Comparison of ENCODE assay signal across 22 cellular contexts in genomic region chr4:164572877-164573279, GRCh38.
A peak's percentile ranks its signal among the peaks of the same experiment; 100 is the strongest.
DNase-seq lines count a peak whose midpoint lies in the region; ATAC-seq and TF ChIP-seq lines count a peak whose summit lies in the region.
"Had no signal": no experiment of that assay in that cellular context is flagged by ENCODE, and none has a peak within 500 bp of the region (broad histone marks: within the 10 kb centered on the region; RNA-seq: fewer than 3 reads in every experiment).

No MANE protein-coding gene starts in this region.

- H3K27me3 ChIP-seq in MM.1S (replicated peaks; ENCODE audit: insufficient read depth, low read length) (no peaks in the 10 kb centered on the region), mesenchymal stem cell (ENCODE audit: control insufficient read depth in 1 of 2, insufficient read depth in 1 of 2, low read length in 2 of 2) (no peaks in the 10 kb centered on the region), WERI-Rb-1 (ENCODE audit: insufficient read depth, low read depth, severe bottlenecking) (no peaks in the 10 kb centered on the region)
- H3K27me3 ChIP-seq: tibial artery had no signal

- no peak overlapping the region for H2BK120ac ChIP-seq in mesenchymal stem cell (ENCODE audit: low read depth, low read length)

- no peak overlapping the region for H3K4ac ChIP-seq in mesenchymal stem cell (ENCODE audit: low read depth in 1 of 2, low read length in 2 of 2)

- TF ChIP-seq CTCF in AG09309 (IDR thresholded peaks at IDR 0.05; ENCODE audit: control insufficient read depth, insufficient read depth, low read depth, low read length, missing control alignments) (no peak), MM.1S (IDR thresholded peaks at IDR 0.05; ENCODE audit: low read length) (no peak), chondrocyte (IDR thresholded peaks at IDR 0.05) (peak; percentile 15), endothelial cell (IDR thresholded peaks at IDR 0.05; ENCODE audit: unreplicated experiment) (no peak), WERI-Rb-1 (IDR thresholded peaks at IDR 0.05; ENCODE audit: low read depth, low read length) (no peak)

- no peaks in the 10 kb centered on the region for H3K79me1 ChIP-seq in mesenchymal stem cell (replicated peaks; ENCODE audit: low read length, poor library complexity, severe bottlenecking)

- DNase-seq in AG09309 (ENCODE audit: low read depth) (peak; percentile 5), MM.1S (no peak), chondrocyte (ENCODE audit: low spot score) (no peak), mesenchymal stem cell (no peak), endothelial cell (ENCODE audit: low spot score) (no peak), WERI-Rb-1 (no peak)
- DNase-seq: activated CD4-positive, alpha-beta T cell treated with anti-CD3 and anti-CD28 coated beads for 1 hour; activated naive CD8-positive, alpha-beta T cell treated with anti-CD3 and anti-CD28 coated beads, Interleukin-2, amount 50 U/mL, for 24 hours; CD4-positive, alpha-beta memory T cell; DMS79; effector memory CD4-positive, alpha-beta T cell; foreskin melanocyte; IMR-90; NCI-H2081 treated with DMSO at 0.1 percent for 48 hours; NCI-H526; tibial artery had no signal

- no peak overlapping the region for H4K91ac ChIP-seq in mesenchymal stem cell (ENCODE audit: low read length)

- H3K36me3 ChIP-seq in MM.1S (replicated peaks; ENCODE audit: insufficient read depth, low read length) (no peaks in the 10 kb centered on the region), mesenchymal stem cell (ENCODE audit: control insufficient read depth in 1 of 2, insufficient read depth in 2 of 2, low read depth in 1 of 2, low read length in 2 of 2) (no peaks in the 10 kb centered on the region), WERI-Rb-1 (no peaks in the 10 kb centered on the region)
- H3K36me3 ChIP-seq: tibial artery had no signal

- H3K9me2 ChIP-seq in MM.1S (replicated peaks; ENCODE audit: insufficient read depth, low read length) = no peaks in the 10 kb centered on the region

- no peak overlapping the region for H3K23ac ChIP-seq in mesenchymal stem cell (ENCODE audit: low read length in 2 of 2)

- H3K9ac ChIP-seq in MM.1S (ENCODE audit: low read length) (no peak overlapping the region), mesenchymal stem cell (ENCODE audit: low read length) (no peak overlapping the region)

- no peak overlapping the region for H3K4me3 Mint-ChIP-seq in chondrocyte (ENCODE audit: unreplicated experiment)
- H3K4me3 Mint-ChIP-seq in endothelial cell (ENCODE audit: unreplicated experiment) = no peak overlapping the region
- H3K4me3 Mint-ChIP-seq: activated naive CD8-positive, alpha-beta T cell treated with anti-CD3 and anti-CD28 coated beads, Interleukin-2, amount 50 U/mL, for 24 hours; CD4-positive, alpha-beta memory T cell; central memory CD8-positive, alpha-beta T cell; stimulated activated effector memory CD8-positive, alpha-beta T cell treated with anti-CD3 and anti-CD28 coated beads, Interleukin-12 subunit alpha, Interleukin-12 subunit beta, amount 100 ng/mL, for 72 hours had no signal

- H3K27ac Mint-ChIP-seq in chondrocyte (ENCODE audit: unreplicated experiment) (no peak overlapping the region), endothelial cell (ENCODE audit: unreplicated experiment) (no peak overlapping the region)
- H3K27ac Mint-ChIP-seq: activated naive CD8-positive, alpha-beta T cell treated with anti-CD3 and anti-CD28 coated beads, Interleukin-2, amount 50 U/mL, for 24 hours; activated T-helper 2 cell treated with anti-CD3 and anti-CD28 coated beads, Interferon-gamma antibody, Interleukin-2, Interleukin-4, amounts not matched to agents 10 μg/mL and 5 μg/mL and 100 μg/mL, durations not matched to agents 14 hours and 24 hours and 36 hours; CD4-positive, alpha-beta memory T cell; stimulated activated effector memory CD8-positive, alpha-beta T cell treated with anti-CD3 and anti-CD28 coated beads, Interleukin-12 subunit alpha, Interleukin-12 subunit beta, amount 100 ng/mL, for 72 hours had no signal

- H3K9me3 Mint-ChIP-seq in chondrocyte (ENCODE audit: low read depth) (peaks cover 17% of the 10 kb centered on the region), endothelial cell (ENCODE audit: unreplicated experiment) (no peaks in the 10 kb centered on the region)
- H3K9me3 Mint-ChIP-seq: activated T-helper 2 cell treated with anti-CD3 and anti-CD28 coated beads, Interferon-gamma antibody, Interleukin-2, Interleukin-4, amounts not matched to agents 10 μg/mL and 5 μg/mL and 100 μg/mL, durations not matched to agents 14 hours and 24 hours and 36 hours had no signal

- H3K27ac ChIP-seq in MM.1S (ENCODE audit: low read length) (no peak overlapping the region), mesenchymal stem cell (ENCODE audit: low read length, poor library complexity, severe bottlenecking) (peak overlapping the region; percentile 64), WERI-Rb-1 (no peak overlapping the region)
- H3K27ac ChIP-seq: tibial artery had no signal

- H4K8ac ChIP-seq in mesenchymal stem cell (ENCODE audit: low read length) = no peak overlapping the region

- no peak overlapping the region for H3K18ac ChIP-seq in mesenchymal stem cell (ENCODE audit: low read depth in 1 of 2, low read length in 2 of 2)

- H3K14ac ChIP-seq in mesenchymal stem cell (ENCODE audit: low read length in 2 of 2) = no peak overlapping the region

- H2AFZ ChIP-seq in MM.1S (ENCODE audit: low read length) = no peak overlapping the region
- no peak overlapping the region for H2AFZ ChIP-seq in mesenchymal stem cell (ENCODE audit: low read depth, low read length)

- no peak overlapping the region for H2BK15ac ChIP-seq in mesenchymal stem cell (ENCODE audit: low read depth, poor library complexity, severe bottlenecking)

- peaks cover 29% of the 10 kb centered on the region for H3K4me1 ChIP-seq in MM.1S (ENCODE audit: low read length)
- peaks cover 1% of the 10 kb centered on the region for H3K4me1 ChIP-seq in mesenchymal stem cell (ENCODE audit: control insufficient read depth, insufficient read depth, low read depth, low read length)
- H3K4me1 ChIP-seq: tibial artery had no signal

- H3K4me1 Mint-ChIP-seq in chondrocyte (ENCODE audit: low read depth) = peaks cover 10% of the 10 kb centered on the region
- no peaks in the 10 kb centered on the region for H3K4me1 Mint-ChIP-seq in endothelial cell (ENCODE audit: unreplicated experiment)
- H3K4me1 Mint-ChIP-seq: activated naive CD8-positive, alpha-beta T cell treated with anti-CD3 and anti-CD28 coated beads, Interleukin-2, amount 50 U/mL, for 24 hours; CD4-positive, alpha-beta memory T cell; central memory CD8-positive, alpha-beta T cell; stimulated activated effector memory CD8-positive, alpha-beta T cell treated with anti-CD3 and anti-CD28 coated beads, Interleukin-12 subunit alpha, Interleukin-12 subunit beta, amount 100 ng/mL, for 72 hours had no signal

- no peaks in the 10 kb centered on the region for H3K9me3 ChIP-seq in MM.1S (replicated peaks; ENCODE audit: insufficient read depth, low read length)
- peaks cover 3% of the 10 kb centered on the region for H3K9me3 ChIP-seq in mesenchymal stem cell (ENCODE audit: control insufficient read depth, low read length)
- peaks cover 5% of the 10 kb centered on the region for H3K9me3 ChIP-seq in WERI-Rb-1 (ENCODE audit: severe bottlenecking)
- H3K9me3 ChIP-seq: tibial artery had no signal

- no peak overlapping the region for H2AK5ac ChIP-seq in mesenchymal stem cell (ENCODE audit: low read length, severe bottlenecking)

- no peak overlapping the region for H2BK12ac ChIP-seq in mesenchymal stem cell (ENCODE audit: low read length in 2 of 2)

- no peak overlapping the region for H3K4me3 ChIP-seq in AG09309 (ENCODE audit: control insufficient read depth, low read depth, low read length)
- H3K4me3 ChIP-seq in MM.1S (ENCODE audit: low read length) = no peak overlapping the region
- H3K4me3 ChIP-seq in mesenchymal stem cell (ENCODE audit: insufficient read depth in 1 of 2, low read depth in 1 of 2, low read length in 2 of 2) = no peak overlapping the region
- no peak overlapping the region for H3K4me3 ChIP-seq in WERI-Rb-1 (ENCODE audit: low read depth, low read length)
- H3K4me3 ChIP-seq: tibial artery had no signal

- H3K27me3 Mint-ChIP-seq in chondrocyte (ENCODE audit: low read depth) (no peaks in the 10 kb centered on the region), endothelial cell (ENCODE audit: unreplicated experiment) (no peaks in the 10 kb centered on the region)
- H3K27me3 Mint-ChIP-seq: activated naive CD8-positive, alpha-beta T cell treated with anti-CD3 and anti-CD28 coated beads, Interleukin-2, amount 50 U/mL, for 24 hours; CD4-positive, alpha-beta memory T cell; central memory CD8-positive, alpha-beta T cell had no signal

- no peak overlapping the region for H2BK5ac ChIP-seq in mesenchymal stem cell (ENCODE audit: low read depth, low read length, poor library complexity, severe bottlenecking)

- H3K79me2 ChIP-seq in MM.1S (ENCODE audit: low read length) = no peaks in the 10 kb centered on the region

- H3F3A ChIP-seq in MM.1S (ENCODE audit: insufficient read depth, low read length) = peaks cover 12% of the 10 kb centered on the region

- ATAC-seq in HG03045 (IDR thresholded peaks at IDR 0.05; ENCODE audit: unreplicated experiment) (no peak), HG02970 (IDR thresholded peaks at IDR 0.05; ENCODE audit: low FRiP score, unreplicated experiment) (no peak)
- ATAC-seq: activated naive CD8-positive, alpha-beta T cell treated with anti-CD3 and anti-CD28 coated beads, Interleukin-2, amount 50 U/mL, for 24 hours; left lobe of liver; stimulated activated effector memory CD8-positive, alpha-beta T cell treated with anti-CD3 and anti-CD28 coated beads, Interleukin-12 subunit alpha, Interleukin-12 subunit beta, amount 100 ng/mL, for 72 hours had no signal

- no peaks in the 10 kb centered on the region for H4K20me1 ChIP-seq in MM.1S (ENCODE audit: insufficient read depth, low read length)

- H3K4me2 ChIP-seq in MM.1S (ENCODE audit: low read depth, low read length) (0 out of 2 replicates have a peak overlapping the region, but pooled peaks have one; percentile 55), mesenchymal stem cell (ENCODE audit: low read length, poor library complexity, severe bottlenecking) (no peak overlapping the region)

- H3K36me3 Mint-ChIP-seq in chondrocyte (ENCODE audit: low read depth) = no peaks in the 10 kb centered on the region
- no peaks in the 10 kb centered on the region for H3K36me3 Mint-ChIP-seq in endothelial cell (ENCODE audit: low read depth, unreplicated experiment)
- H3K36me3 Mint-ChIP-seq: CD4-positive, alpha-beta memory T cell; stimulated activated effector memory CD8-positive, alpha-beta T cell treated with anti-CD3 and anti-CD28 coated beads, Interleukin-12 subunit alpha, Interleukin-12 subunit beta, amount 100 ng/mL, for 72 hours had no signal
